29 cellular contexts compared by ENCODE assay signal in the genomic region with DNA sequence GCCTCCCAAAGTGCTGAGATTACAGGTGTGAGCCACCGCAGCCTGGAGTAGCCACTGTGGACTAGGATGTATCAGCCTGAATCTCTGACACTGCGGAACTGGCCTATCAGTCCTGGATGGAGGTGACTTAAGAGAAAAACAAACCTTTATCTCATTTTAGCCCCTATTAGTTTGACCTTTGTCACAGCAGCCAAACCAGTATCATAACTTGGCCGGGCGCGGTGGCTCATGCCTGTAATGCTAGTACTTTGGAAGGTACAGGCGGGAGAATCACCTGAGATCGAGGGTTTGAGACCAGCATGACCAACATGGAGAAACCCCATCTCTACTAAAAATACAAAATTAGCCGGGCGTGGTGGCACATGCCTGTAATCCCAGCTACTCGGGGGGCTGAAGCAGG.
"Had no signal": no experiment of that assay in that cellular context is flagged by ENCODE, and none has a peak within 500 bp of the region (broad histone marks: within the 10 kb centered on the region; RNA-seq: fewer than 3 reads in every experiment).

No MANE protein-coding gene starts in this region.

- H3K27me3 ChIP-seq: ascending aorta, cardiac muscle cell had no signal

- ATAC-seq: activated CD8-positive, alpha-beta memory T cell treated with anti-CD3 and anti-CD28 coated beads, Interleukin-2, amount 10 ng/mL, durations not matched to agents 7 days and 5 days; activated CD8-positive, alpha-beta T cell treated with anti-CD3 and anti-CD28 coated beads, Interleukin-2, amount 10 ng/mL, durations not matched to agents 7 days and 5 days; activated naive CD8-positive, alpha-beta T cell treated with anti-CD3 and anti-CD28 coated beads, Interleukin-2, amount 50 U/mL, for 24 hours had no signal

- H3K4me1 ChIP-seq: ascending aorta had no signal

- H3K27ac ChIP-seq: ascending aorta, cardiac muscle cell, VCaP had no signal

- H3K36me3 ChIP-seq: ascending aorta, cardiac muscle cell had no signal

- DNase-seq: activated B cell treated with CpG ODN at 0.5 μM for 24 hours; activated CD4-positive, alpha-beta memory T cell treated with anti-CD3 and anti-CD28 coated beads for 36 hours; activated CD4-positive, alpha-beta T cell treated with anti-CD3 and anti-CD28 coated beads for 4 hours; activated CD4-positive, alpha-beta T cell treated with anti-CD3 and anti-CD28 coated beads, Interleukin-2, amount 10 ng/mL, durations not matched to agents 24 days and 14 days; activated CD4-positive, alpha-beta T cell treated with anti-CD3 and anti-CD28 coated beads, Interleukin-2, amount 50 U/mL, for 1 hour; activated CD4-positive, alpha-beta T cell treated with anti-CD3 and anti-CD28 coated beads, Interleukin-2, amount 50 U/mL, for 4 hours; activated CD4-positive, CD25-positive, alpha-beta regulatory T cell treated with anti-CD3 and anti-CD28 coated beads, Interleukin-2, amount 50 U/mL, for 72 hours; activated CD8-positive, alpha-beta memory T cell treated with anti-CD3 and anti-CD28 coated beads for 24 hours; activated CD8-positive, alpha-beta memory T cell treated with anti-CD3 and anti-CD28 coated beads, Interleukin-2, amount 10 ng/mL, durations not matched to agents 7 days and 5 days; activated CD8-positive, alpha-beta memory T cell treated with anti-CD3 and anti-CD28 coated beads, Interleukin-2, amount 50 U/mL, for 48 hours; activated CD8-positive, alpha-beta T cell treated with anti-CD3 and anti-CD28 coated beads, Interleukin-2, amount 10 ng/mL, durations not matched to agents 7 days and 5 days; activated effector memory CD4-positive, alpha-beta T cell treated with Interleukin-2 at 50 U/mL for 16 hours; activated gamma-delta T cell; activated naive CD4-positive, alpha-beta T cell treated with anti-CD3 and anti-CD28 coated beads, Interleukin-2, amount 10 ng/mL, durations not matched to agents 7 days and 5 days; activated naive CD4-positive, alpha-beta T cell treated with Interleukin-2 at 50 U/mL for 16 hours; activated naive CD8-positive, alpha-beta T cell treated with anti-CD3 and anti-CD28 coated beads, Interleukin-2, amount 10 ng/mL, durations not matched to agents 7 days and 5 days; activated naive CD8-positive, alpha-beta T cell treated with anti-CD3 and anti-CD28 coated beads, Interleukin-2, amount 50 U/mL, for 24 hours; activated T-cell treated with anti-CD3 and anti-CD28 coated beads, Interleukin-2, amount 50 U/mL, for 24 hours; activated T-cell treated with anti-CD3 and anti-CD28 coated beads, Interleukin-2, amount 50 U/mL, for 48 hours; amygdala; anterior cingulate cortex; caudate nucleus; cerebellar nuclear complex; T-helper 1 cell; T-helper 2 cell; T-helper 9 cell had no signal

- H3K4me3 ChIP-seq: ascending aorta, cardiac muscle cell had no signal
